In the genomic region with DNA sequence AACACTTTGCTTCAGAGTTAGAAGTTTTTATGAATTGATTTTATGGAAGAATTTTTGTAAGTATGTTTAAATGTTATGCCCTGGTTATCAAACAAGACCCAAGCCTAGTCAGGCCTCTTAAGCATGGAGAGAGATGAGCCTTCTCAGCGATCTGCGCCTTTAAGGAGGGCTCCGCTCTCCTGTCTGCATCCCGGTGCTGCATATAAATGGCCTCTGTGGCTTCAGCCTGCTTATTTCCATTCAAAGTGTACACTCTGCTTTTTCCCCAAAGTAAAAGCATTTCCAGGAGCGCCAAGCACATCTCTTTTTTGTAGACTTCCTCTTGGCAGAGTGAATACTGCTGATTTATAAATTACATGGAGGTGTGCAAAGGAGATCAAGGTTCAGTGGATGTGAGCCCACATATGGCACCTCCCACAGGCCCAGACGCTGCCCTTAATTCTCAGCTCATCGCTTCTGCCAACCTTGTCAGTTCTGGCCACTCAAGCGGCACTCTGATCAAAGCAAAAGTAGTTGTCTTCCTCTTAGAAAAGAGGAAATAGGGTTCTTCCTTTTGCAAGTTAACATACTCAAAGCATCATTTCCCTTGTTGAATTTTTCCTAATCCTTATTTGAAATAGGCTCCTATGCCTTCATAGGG, we compare ENCODE assay signal across 13 cellular contexts.
DNase-seq lines count a peak whose midpoint lies in the region; ATAC-seq, FAIRE-seq and TF ChIP-seq lines count a peak whose summit lies in the region.
"Had no signal": no experiment of that assay in that cellular context is flagged by ENCODE, and none has a peak within 500 bp of the region (broad histone marks: within the 10 kb centered on the region; RNA-seq: fewer than 3 reads in every experiment).

No MANE protein-coding gene starts in this region.

- H3K27me3 Mint-ChIP-seq in activated naive CD8-positive, alpha-beta T cell treated with anti-CD3 and anti-CD28 coated beads, Interleukin-2, amount 10 ng/mL, durations not matched to agents 7 days and 5 days, result no peaks in the 10 kb centered on the region

- peak overlapping the region in 8 of 11 experiments; percentile 7 to 72 (median 58); a peak in 16 of 22 replicates for H3K27ac ChIP-seq in BLaER1 treated with 17β-estradiol and CSF1 and Interleukin-3, amounts not matched to agents 10 nM and 100 nM
- H3K27ac ChIP-seq in colonic mucosa, result no peak overlapping the region
- H3K27ac ChIP-seq: gastrocnemius medialis, RWPE1 had no signal

- peaks cover 51 to 100% (median 95%) of the 10 kb centered on the region in 10 experiments for H3K4me1 ChIP-seq in BLaER1 treated with 17β-estradiol and CSF1 and Interleukin-3, amounts not matched to agents 10 nM and 100 nM
- no peaks in the 10 kb centered on the region for H3K4me1 ChIP-seq in colonic mucosa

- H3K4me1 Mint-ChIP-seq in activated naive CD8-positive, alpha-beta T cell treated with anti-CD3 and anti-CD28 coated beads, Interleukin-2, amount 10 ng/mL, durations not matched to agents 7 days and 5 days, result peaks cover 70% of the 10 kb centered on the region

- H3K4me3 ChIP-seq in BLaER1 treated with 17β-estradiol and CSF1 and Interleukin-3, amounts not matched to agents 10 nM and 100 nM, result peak overlapping the region in 2 of 10 experiments; percentile 9 to 14; a peak in 3 of 20 replicates
- H3K4me3 ChIP-seq in colonic mucosa, result no peak overlapping the region
- H3K4me3 ChIP-seq: gastrocnemius medialis had no signal

- DNase-seq in activated naive CD8-positive, alpha-beta T cell treated with anti-CD3 and anti-CD28 coated beads, Interleukin-2, amount 10 ng/mL, durations not matched to agents 7 days and 5 days, result no peak
- DNase-seq in iPS-NIHi7 (ENCODE audit: extremely low spot score) (no peak), frontal cortex (ENCODE audit: low spot score in 2 of 2) (no peak), HCEC 1CT (no peak), colonic mucosa (no peak)
- DNase-seq: activated naive CD4-positive, alpha-beta T cell treated with anti-CD3 and anti-CD28 coated beads for 36 hours; Calu3; gastrocnemius medialis; occipital lobe had no signal

- H3K27me3 ChIP-seq in BLaER1 treated with 17β-estradiol and CSF1 and Interleukin-3, amounts not matched to agents 10 nM and 100 nM, result no peaks in the 10 kb centered on the region
- H3K27me3 ChIP-seq in colonic mucosa, result no peaks in the 10 kb centered on the region
- H3K27me3 ChIP-seq: gastrocnemius medialis had no signal

- H3K4me3 Mint-ChIP-seq in activated naive CD8-positive, alpha-beta T cell treated with anti-CD3 and anti-CD28 coated beads, Interleukin-2, amount 10 ng/mL, durations not matched to agents 7 days and 5 days, result peak overlapping the region; percentile 70
- H3K4me3 Mint-ChIP-seq: activated naive CD4-positive, alpha-beta T cell treated with anti-CD3 and anti-CD28 coated beads for 36 hours had no signal

- intact Hi-C loops in colonic mucosa (cut with DNase I), result no loop called here

- peaks cover 23% of the 10 kb centered on the region for H3K36me3 Mint-ChIP-seq in activated naive CD8-positive, alpha-beta T cell treated with anti-CD3 and anti-CD28 coated beads, Interleukin-2, amount 10 ng/mL, durations not matched to agents 7 days and 5 days

- peak overlapping the region; percentile 70 to 91 (median 81) for H3K4me2 ChIP-seq in BLaER1 treated with 17β-estradiol and CSF1 and Interleukin-3, amounts not matched to agents 10 nM and 100 nM

- peak overlapping the region in 6 of 11 experiments; percentile 20 to 50 (median 34); a peak in 7 of 22 replicates for H3K9ac ChIP-seq in BLaER1 treated with 17β-estradiol and CSF1 and Interleukin-3, amounts not matched to agents 10 nM and 100 nM
- H3K9ac ChIP-seq in colonic mucosa (ENCODE audit: low read depth in 2 of 2, low read length in 2 of 2), result no peak overlapping the region

- H3K36me3 ChIP-seq in BLaER1 treated with 17β-estradiol and CSF1 and Interleukin-3, amounts not matched to agents 10 nM and 100 nM, result no peaks in the 10 kb centered on the region
- H3K36me3 ChIP-seq in colonic mucosa, result no peaks in the 10 kb centered on the region
- H3K36me3 ChIP-seq: gastrocnemius medialis had no signal

- ATAC-seq in GM19025 (IDR thresholded peaks at IDR 0.05; ENCODE audit: low read depth, unreplicated experiment), result peak; percentile 48
- peak; percentile 61 for ATAC-seq in HG03354 (IDR thresholded peaks at IDR 0.05; ENCODE audit: poor library complexity, severe bottlenecking, unreplicated experiment)
- no peak for ATAC-seq in activated naive CD8-positive, alpha-beta T cell treated with anti-CD3 and anti-CD28 coated beads, Interleukin-2, amount 10 ng/mL, durations not matched to agents 7 days and 5 days (ENCODE audit: low read depth)
- ATAC-seq: gastrocnemius medialis had no signal

- peaks cover 7% of the 10 kb centered on the region for H3K9me3 Mint-ChIP-seq in activated naive CD8-positive, alpha-beta T cell treated with anti-CD3 and anti-CD28 coated beads, Interleukin-2, amount 10 ng/mL, durations not matched to agents 7 days and 5 days

- no peaks in the 10 kb centered on the region for H4K20me1 ChIP-seq in BLaER1 treated with 17β-estradiol and CSF1 and Interleukin-3, amounts not matched to agents 10 nM and 100 nM

- TF ChIP-seq CTCF in colonic mucosa (IDR thresholded peaks at IDR 0.05), result no peak

- H3K9me3 ChIP-seq in BLaER1 treated with 17β-estradiol and CSF1 and Interleukin-3, amounts not matched to agents 10 nM and 100 nM (replicated peaks in 1 of 11), result peaks cover 0 to 5% (median 0%) of the 10 kb centered on the region in 11 experiments; a peak in 4 of 22 replicates
- no peaks in the 10 kb centered on the region for H3K9me3 ChIP-seq in colonic mucosa
- H3K9me3 ChIP-seq: gastrocnemius medialis had no signal

- H3K27ac Mint-ChIP-seq in activated naive CD8-positive, alpha-beta T cell treated with anti-CD3 and anti-CD28 coated beads, Interleukin-2, amount 10 ng/mL, durations not matched to agents 7 days and 5 days, result peak overlapping the region; percentile 91
- H3K27ac Mint-ChIP-seq: activated naive CD4-positive, alpha-beta T cell treated with anti-CD3 and anti-CD28 coated beads for 36 hours had no signal

- POLR2A ChIA-PET in activated naive CD8-positive, alpha-beta T cell treated with anti-CD3 and anti-CD28 coated beads, Interleukin-2, amount 10 ng/mL, durations not matched to agents 7 days and 5 days (lab: Charles Lee), result interaction anchor here (1.5 kb wide), 1 partner anchor 20 kb away, joined by 5 read pairs; no protein-coding TSS in a partner anchor

- no peak for FAIRE-seq in frontal cortex (lab: Jason Lieb, UNC)

Comparison
In these comparisons a context has a peak if more than half of its experiments do, and no peak if none do; other contexts are left out.
1. H3K9ac ChIP-seq: peak in BLaER1 treated with 17β-estradiol and CSF1 and Interleukin-3, amounts not matched to agents 10 nM and 100 nM (6 of 11); none in colonic mucosa (0 of 2).